Comparison of ENCODE assay signal across 9 cellular contexts in the genomic region with DNA sequence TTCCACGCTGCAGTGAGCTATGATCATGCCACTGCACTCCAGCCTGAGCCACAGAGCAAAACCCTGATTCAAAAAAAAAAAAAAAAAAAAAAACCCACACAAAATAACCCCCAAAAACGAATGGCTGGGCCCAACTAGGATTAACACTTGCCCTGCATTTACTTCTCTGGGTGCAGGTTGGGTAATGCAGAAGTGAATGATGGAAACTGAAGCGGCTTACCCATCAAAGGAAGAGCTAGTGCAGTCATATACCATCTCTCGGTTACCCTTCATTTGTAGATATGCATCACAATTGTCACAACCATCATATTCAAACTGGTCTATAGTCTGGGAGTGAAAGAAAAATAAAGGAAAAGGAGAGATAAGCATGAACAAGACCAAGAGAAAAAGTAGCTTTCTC. TPM values are rescaled to one million over a fixed set of nuclear protein-coding genes. Genes with fewer than 3 reads are reported as not detected.
A peak's percentile ranks its signal among the peaks of the same experiment; 100 is the strongest.
DNase-seq lines count a peak whose midpoint lies in the region; ATAC-seq, FAIRE-seq and TF ChIP-seq lines count a peak whose summit lies in the region.
"Had no signal": no experiment of that assay in that cellular context is flagged by ENCODE, and none has a peak within 500 bp of the region (broad histone marks: within the 10 kb centered on the region; RNA-seq: fewer than 3 reads in every experiment).

No MANE protein-coding gene starts in this region.

- H3K4me1 ChIP-seq in HEK293 (ENCODE audit: control insufficient read depth, insufficient read depth, low read length) (peaks cover 9% of the 10 kb centered on the region), spleen (peaks cover 14 to 72% (median 44%) of the 10 kb centered on the region in 6 donors)

- peak overlapping the region; percentile 100 for H3K4me3 Mint-ChIP-seq in activated CD4-positive, alpha-beta memory T cell treated with anti-CD3 and anti-CD28 coated beads for 36 hours

- no peaks in the 10 kb centered on the region for H3K27me3 ChIP-seq in spleen (replicated peaks in 1 of 7)

- peaks cover 62% of the 10 kb centered on the region for H3K36me3 Mint-ChIP-seq in activated CD4-positive, alpha-beta memory T cell treated with anti-CD3 and anti-CD28 coated beads for 36 hours

- no peaks in the 10 kb centered on the region for H3K9me3 Mint-ChIP-seq in activated CD4-positive, alpha-beta memory T cell treated with anti-CD3 and anti-CD28 coated beads for 36 hours

- H3K4me1 Mint-ChIP-seq in activated CD4-positive, alpha-beta memory T cell treated with anti-CD3 and anti-CD28 coated beads for 36 hours (ENCODE audit: low read depth) = peaks cover 60% of the 10 kb centered on the region

- WGBS in spleen, 5 donors = 49 to 72% (median 53%) methylated on average over 4 of the region's 4 CpGs

- no peak for FAIRE-seq in GM12891 (lab: Jason Lieb, UNC)

- H3K27ac ChIP-seq in HEK293 (ENCODE audit: extremely low read depth, low read depth, low read length) = no peak overlapping the region
- peak overlapping the region; percentile 94 to 98 (median 97) for H3K27ac ChIP-seq in spleen

- H3K36me3 ChIP-seq in HEK293 (ENCODE audit: control insufficient read depth in 2 of 2, insufficient read depth in 1 of 2, low read length in 2 of 2) = peaks cover 33 to 68% of the 10 kb centered on the region in 2 experiments
- H3K36me3 ChIP-seq in spleen = peaks cover 5 to 50% (median 48%) of the 10 kb centered on the region in 6 donors

- POLR2A ChIA-PET in HEK293 (lab: Yijun Ruan, JAX) = interaction anchor here (0.6 to 4.6 kb wide), 13 partner anchors 8 to 491 kb away, joined by 4 to 130 read pairs (median 11); a partner anchor contains a TSS
- POLR2A ChIA-PET in activated CD4-positive, alpha-beta memory T cell treated with anti-CD3 and anti-CD28 coated beads for 36 hours (lab: Charles Lee) = interaction anchor here (0.7 to 9.0 kb wide), 12 partner anchors 11 to 280 kb away, joined by 3 to 276 read pairs (median 18); a partner anchor contains a TSS

- intact Hi-C loops in activated CD4-positive, alpha-beta memory T cell treated with anti-CD3 and anti-CD28 coated beads for 36 hours (cut with micrococcal nuclease) = loop anchor here (1.0 to 5.0 kb wide), 2 partner anchors 66 to 269 kb away; a partner anchor contains a TSS
- intact Hi-C loops in spleen (cut with DNase I; ENCODE audit: low total_unique reads) = no loop called here

- DNase-seq in activated CD4-positive, alpha-beta memory T cell treated with anti-CD3 and anti-CD28 coated beads for 36 hours = peak; percentile 43
- DNase-seq in spleen (no peak), T1000 (lab: John Stamatoyannopoulos, UW) (no peak), GM12891 (ENCODE audit: insufficient read length, low spot score) (no peak), cerebellum (ENCODE audit: low spot score) (no peak)
- DNase-seq: activated CD4-positive, alpha-beta T cell treated with anti-CD3 and anti-CD28 coated beads, Interleukin-2, amount 50 U/mL, for 4 hours had no signal

- peak overlapping the region; percentile 93 for H3K4me3 ChIP-seq in HEK293 (ENCODE audit: low read depth, low read length)
- peak overlapping the region; percentile 96 for H3K4me3 ChIP-seq in iPS-11a (ENCODE audit: low read depth, low read length)
- peak overlapping the region; percentile 71 to 96 (median 87) for H3K4me3 ChIP-seq in spleen

- H3K27ac Mint-ChIP-seq in activated CD4-positive, alpha-beta memory T cell treated with anti-CD3 and anti-CD28 coated beads for 36 hours = peak overlapping the region; percentile 99

- no peak for TF ChIP-seq CTCF in HEK293 (tag by site-specific recombination; IDR thresholded peaks at IDR 0.05)
- no peak for TF ChIP-seq CTCF in spleen (IDR thresholded peaks at IDR 0.05 in 8 of 11, conservative IDR thresholded peaks at IDR 0.05 in 3 of 11)

- ATAC-seq in GM18517 (IDR thresholded peaks at IDR 0.05; ENCODE audit: unreplicated experiment) = no peak

- H3K9me3 ChIP-seq in HEK293 (ENCODE audit: control insufficient read depth, insufficient read depth, low read depth, low read length) = no peaks in the 10 kb centered on the region
- H3K9me3 ChIP-seq in spleen = no peaks in the 10 kb centered on the region

- CTCF ChIA-PET in HEK293 (lab: Yijun Ruan, JAX) = interaction anchor here (0.7 to 3.6 kb wide), 11 partner anchors 14 to 100 kb away, joined by 3 to 15 read pairs (median 7); a partner anchor contains a TSS
- CTCF ChIA-PET in activated CD4-positive, alpha-beta memory T cell treated with anti-CD3 and anti-CD28 coated beads for 36 hours (lab: Charles Lee) = interaction anchor here (0.9 to 6.4 kb wide), 12 partner anchors 12 to 101 kb away, joined by 3 to 90 read pairs (median 6); a partner anchor contains a TSS

- TF ChIP-seq POLR2A in spleen (IDR thresholded peaks at IDR 0.05) (no peak), GM12891 (IDR thresholded peaks at IDR 0.05; ENCODE audit: low read depth, low read length) (no peak)

- H3K27me3 Mint-ChIP-seq in activated CD4-positive, alpha-beta memory T cell treated with anti-CD3 and anti-CD28 coated beads for 36 hours = no peaks in the 10 kb centered on the region

TF ChIP-seq in HEK293, 187 proteins besides CTCF, POLR2A, EP300 and RAD21 (continues in another document):
- no peak for TF ChIP-seq ZNF654 (tag by site-specific recombination; IDR thresholded peaks at IDR 0.05; ENCODE audit: low read depth)
- TF ChIP-seq YY1 (tag by site-specific recombination; IDR thresholded peaks at IDR 0.05) = no peak
- no peak for TF ChIP-seq WT1 (tag by site-specific recombination; IDR thresholded peaks at IDR 0.05)

TF ChIP-seq in GM12891, 5 proteins besides CTCF, POLR2A, EP300 and RAD21:
- no peak for TF ChIP-seq POU2F2 (IDR thresholded peaks at IDR 0.05; ENCODE audit: low read depth, low read length)

RNA-seq across cellular contexts. Expression of a gene that starts 0.8 kb away (rescaled TPM):
- 100 to 1,000 TPM; 113 to 114 TPM for total RNA-seq in activated CD4-positive, alpha-beta memory T cell treated with anti-CD3 and anti-CD28 coated beads for 36 hours
- total RNA-seq in spleen (10 to 100 TPM; 37.8 to 80.5 (median 64.0) TPM), cerebellum (26.7 TPM)
- polyA plus RNA-seq in spleen = 100 to 1,000 TPM in 2 of 3 donors, 10 to 100 TPM in 1; 77.0 to 106 (median 104) TPM
- 122 TPM for polyA plus RNA-seq in GM12891 (2012; ENCODE audit: low read depth, missing spikeins)

RNA-seq across cellular contexts. Expression of a gene that starts 22.6 kb away (rescaled TPM):
- total RNA-seq in activated CD4-positive, alpha-beta memory T cell treated with anti-CD3 and anti-CD28 coated beads for 36 hours = 10 to 100 TPM; 21.6 to 22.7 TPM
- total RNA-seq in spleen (10 to 100 TPM; 14.1 to 31.8 (median 18.5) TPM), cerebellum (54.2 TPM)
- 10 to 100 TPM; 11.5 to 26.5 (median 24.3) TPM for polyA plus RNA-seq in spleen
- polyA plus RNA-seq in GM12891 (2012; ENCODE audit: low read depth, missing spikeins) = 11.0 TPM
